Comparison of ENCODE assay signal across 18 cellular contexts in the genomic region with DNA sequence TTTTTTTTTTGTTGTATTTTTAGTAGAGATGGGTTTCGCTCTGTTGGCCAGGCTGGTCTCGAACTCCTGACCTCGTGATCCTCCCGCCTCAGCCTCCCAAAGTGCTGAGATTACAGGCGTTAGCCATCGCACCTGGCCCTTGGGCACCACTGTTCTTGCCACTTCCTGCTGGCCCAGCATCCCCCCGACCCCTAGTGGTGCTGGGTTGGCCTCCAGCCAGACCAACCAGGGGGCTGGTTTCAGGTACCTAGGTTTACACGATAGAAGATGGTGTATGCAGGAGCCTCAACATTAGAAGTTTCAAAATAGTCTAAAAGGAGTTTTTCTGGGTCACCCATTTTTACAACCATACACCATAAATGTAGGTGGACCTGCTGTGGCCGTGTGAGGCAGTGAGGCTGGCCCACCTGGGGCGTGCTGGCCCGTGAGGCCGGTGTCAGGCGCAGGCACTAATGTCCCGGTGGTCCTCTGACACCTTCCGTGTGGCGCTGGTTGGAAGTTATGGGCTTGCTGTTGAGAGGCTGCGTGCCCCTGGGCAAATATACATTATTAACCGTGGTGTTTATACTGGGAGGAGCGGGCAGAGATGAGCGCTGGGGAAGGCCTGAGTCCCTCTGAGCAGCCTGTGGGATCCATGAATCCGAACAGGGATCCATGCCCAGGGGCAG. TPM values are rescaled to one million over a fixed set of nuclear protein-coding genes. Genes with fewer than 3 reads are reported as not detected.
DNase-seq lines count a peak whose midpoint lies in the region; ATAC-seq, FAIRE-seq and TF ChIP-seq lines count a peak whose summit lies in the region.
"Had no signal": no experiment of that assay in that cellular context is flagged by ENCODE, and none has a peak within 500 bp of the region (broad histone marks: within the 10 kb centered on the region; RNA-seq: fewer than 3 reads in every experiment).

No MANE protein-coding gene starts in this region.

- H2AFZ ChIP-seq in K562 (ENCODE audit: low read depth, low read length) = no peak overlapping the region
- H2AFZ ChIP-seq in PC-3 (ENCODE audit: low read length) = no peak overlapping the region

- H4K20me1 ChIP-seq in K562 (replicated peaks; ENCODE audit: control insufficient read depth, insufficient read depth, low read length) (no peaks in the 10 kb centered on the region), PC-3 (ENCODE audit: low read length) (no peaks in the 10 kb centered on the region)

- ATAC-seq in heart left ventricle (no peak), K562 (no peak), PC-3 (no peak)
- no peak for ATAC-seq in activated T-cell treated with anti-CD3 and anti-CD28 coated beads, Interleukin-2, amount 50 U/mL, for 72 hours (replicated peaks in 1 of 2)
- ATAC-seq: GM12878, Panc1 had no signal

- DNase-seq in cardiac septum (ENCODE audit: low spot score) = peak; percentile 65
- no peak for DNase-seq in heart left ventricle
- no peak for DNase-seq in K562 (ENCODE audit: extremely low read depth in 1 of 4, low spot score in 3 of 4)
- DNase-seq in nephron progenitor cell = no peak
- no peak for DNase-seq in PC-3
- DNase-seq in activated T-cell treated with anti-CD3 and anti-CD28 coated beads, Interleukin-2, amount 50 U/mL, for 72 hours = no peak
- no peak for DNase-seq in NCI-H1048 (lab: John Stamatoyannopoulos, UW)
- DNase-seq: CD4-positive, CD25-positive, alpha-beta regulatory T cell; GOT3; HCEC 1CT; NCI-H187 treated with DMSO at 0.1 percent for 48 hours; NK-92 treated with Interleukin-12 subunit alpha and Interleukin-12 subunit beta, amount 100 ng/mL, for 24 hours; SJCRH30 had no signal

- H3K9me3 ChIP-seq in heart left ventricle (no peaks in the 10 kb centered on the region), K562 (replicated peaks; ENCODE audit: control insufficient read depth, insufficient read depth, low read depth, low read length) (peaks cover 6% of the 10 kb centered on the region), PC-3 (ENCODE audit: low read length) (no peaks in the 10 kb centered on the region)
- H3K9me3 ChIP-seq: SJCRH30 had no signal

- H3K27ac ChIP-seq in heart left ventricle = no peak overlapping the region
- H3K27ac ChIP-seq in K562 (ENCODE audit: extremely low read depth, low read depth, low read length) = no peak overlapping the region
- no peak overlapping the region for H3K27ac ChIP-seq in PC-3 (ENCODE audit: low read length)
- H3K27ac ChIP-seq: HL-60, KMS-11, SJCRH30 had no signal

- no peaks in the 10 kb centered on the region for H3K79me2 ChIP-seq in K562 (ENCODE audit: control insufficient read depth, insufficient read depth, low read length)
- no peaks in the 10 kb centered on the region for H3K79me2 ChIP-seq in PC-3 (ENCODE audit: low read length)

- H3K4me2 ChIP-seq in K562 (ENCODE audit: insufficient read depth, low read length) (no peak overlapping the region), PC-3 (ENCODE audit: low read length) (no peak overlapping the region)
- H3K4me2 ChIP-seq: KMS-11 had no signal

- in situ Hi-C loops in K562 (cut with MboI) = no loop called here

- H3K9ac ChIP-seq in K562 (ENCODE audit: insufficient read depth in 1 of 2, low read depth in 2 of 2, low read length in 2 of 2) = peak overlapping the region in 1 of 2 experiments; percentile 26; a peak in 1 of 4 replicates
- no peak overlapping the region for H3K9ac ChIP-seq in PC-3 (ENCODE audit: low read length)
- H3K9ac ChIP-seq: KMS-11 had no signal

- 89 to 94% (median 92%) methylated on average over 20 to 21 of the region's 21 CpGs for WGBS in heart left ventricle, 4 donors
- WGBS in K562 (ENCODE audit: insufficient coverage, low coverage, missing lambda C conversion rate) = 32% methylated on average over 19 of the region's 21 CpGs

- H3K4me1 Mint-ChIP-seq in nephron progenitor cell = peaks cover 7% of the 10 kb centered on the region
- H3K4me1 Mint-ChIP-seq in activated T-cell treated with anti-CD3 and anti-CD28 coated beads, Interleukin-2, amount 50 U/mL, for 72 hours (ENCODE audit: low read depth) = no peaks in the 10 kb centered on the region
- H3K4me1 Mint-ChIP-seq: CD4-positive, CD25-positive, alpha-beta regulatory T cell had no signal

- no peaks in the 10 kb centered on the region for H3K9me3 Mint-ChIP-seq in nephron progenitor cell
- no peaks in the 10 kb centered on the region for H3K9me3 Mint-ChIP-seq in activated T-cell treated with anti-CD3 and anti-CD28 coated beads, Interleukin-2, amount 50 U/mL, for 72 hours
- H3K9me3 Mint-ChIP-seq: CD4-positive, CD25-positive, alpha-beta regulatory T cell had no signal

- no peaks in the 10 kb centered on the region for H3K27me3 ChIP-seq in heart left ventricle
- H3K27me3 ChIP-seq in K562 (ENCODE audit: control insufficient read depth in 2 of 2, insufficient read depth in 2 of 2, low read length in 2 of 2) = peaks cover 10 to 28% of the 10 kb centered on the region in 2 experiments; a peak in 4 of 5 replicates
- H3K27me3 ChIP-seq in PC-3 (ENCODE audit: low read length) = no peaks in the 10 kb centered on the region
- H3K27me3 ChIP-seq: SJCRH30 had no signal

- no TSS peak for BruUV-seq in K562 (replicated peaks; lab: Mats Ljungman, UMichigan)
- no TSS peak for BruUV-seq in PC-3 (replicated peaks; lab: Mats Ljungman, UMichigan)

- H3K4me1 ChIP-seq in heart left ventricle (peaks cover 0 to 19% (median 8%) of the 10 kb centered on the region in 12 donors), K562 (replicated peaks in 1 of 2; ENCODE audit: control insufficient read depth in 2 of 2, insufficient read depth in 2 of 2, low read length in 2 of 2) (peaks cover 0 to 6% of the 10 kb centered on the region in 2 experiments; a peak in 2 of 5 replicates), PC-3 (ENCODE audit: insufficient read depth, low read length) (no peaks in the 10 kb centered on the region)
- H3K4me1 ChIP-seq: SJCRH30 had no signal

- TF ChIP-seq EP300 in K562 (IDR thresholded peaks at IDR 0.05; ENCODE audit: low read length) = no peak

- no peaks in the 10 kb centered on the region for H3K36me3 ChIP-seq in heart left ventricle
- no peaks in the 10 kb centered on the region for H3K36me3 ChIP-seq in K562 (ENCODE audit: control insufficient read depth, insufficient read depth, low read length)
- no peaks in the 10 kb centered on the region for H3K36me3 ChIP-seq in PC-3 (ENCODE audit: low read depth, low read length)
- H3K36me3 ChIP-seq: SJCRH30 had no signal

- H3K27me3 Mint-ChIP-seq in nephron progenitor cell (ENCODE audit: low read depth, poor library complexity) = peaks cover 4% of the 10 kb centered on the region
- H3K27me3 Mint-ChIP-seq in activated T-cell treated with anti-CD3 and anti-CD28 coated beads, Interleukin-2, amount 50 U/mL, for 72 hours (ENCODE audit: low read depth) = no peaks in the 10 kb centered on the region
- H3K27me3 Mint-ChIP-seq: CD4-positive, CD25-positive, alpha-beta regulatory T cell had no signal

- no peak overlapping the region for H3K4me3 Mint-ChIP-seq in nephron progenitor cell
- H3K4me3 Mint-ChIP-seq in activated T-cell treated with anti-CD3 and anti-CD28 coated beads, Interleukin-2, amount 50 U/mL, for 72 hours = no peak overlapping the region
- H3K4me3 Mint-ChIP-seq: CD4-positive, CD25-positive, alpha-beta regulatory T cell had no signal

- no peak for FAIRE-seq in K562 (lab: Jason Lieb, UNC)
- FAIRE-seq: A204.1, GM12878 had no signal

- TF ChIP-seq POLR2A in heart left ventricle (IDR thresholded peaks at IDR 0.05) = no peak
- no peak for TF ChIP-seq POLR2A in K562 (conservative IDR thresholded peaks at IDR 0.05)

- no peaks in the 10 kb centered on the region for H3K36me3 Mint-ChIP-seq in nephron progenitor cell (ENCODE audit: low read depth)
- no peaks in the 10 kb centered on the region for H3K36me3 Mint-ChIP-seq in activated T-cell treated with anti-CD3 and anti-CD28 coated beads, Interleukin-2, amount 50 U/mL, for 72 hours (ENCODE audit: insufficient read depth in 2 of 2)
- H3K36me3 Mint-ChIP-seq: CD4-positive, CD25-positive, alpha-beta regulatory T cell had no signal

- H3K27ac Mint-ChIP-seq in nephron progenitor cell = peak overlapping the region; percentile 78
- H3K27ac Mint-ChIP-seq in activated T-cell treated with anti-CD3 and anti-CD28 coated beads, Interleukin-2, amount 50 U/mL, for 72 hours = no peak overlapping the region
- H3K27ac Mint-ChIP-seq: CD4-positive, CD25-positive, alpha-beta regulatory T cell had no signal

- CTCF ChIA-PET in K562 (lab: Yijun Ruan, JAX; ENCODE audit: low intra/inter-chr PET ratio) = no interaction called here
- CTCF ChIA-PET in PC-3 (lab: Charles Lee) = no interaction called here

- POLR2A ChIA-PET in K562 (lab: Yijun Ruan, JAX) (interaction anchor here (1.3 kb wide), 1 partner anchor 36 kb away, joined by 3 read pairs; no protein-coding TSS in a partner anchor), PC-3 (lab: Charles Lee; ENCODE audit: unreplicated experiment) (no interaction called here)

- no peaks in the 10 kb centered on the region for H3K9me1 ChIP-seq in K562 (ENCODE audit: control insufficient read depth, insufficient read depth, low read length)

- no peak overlapping the region for H3K4me3 ChIP-seq in heart left ventricle
- H3K4me3 ChIP-seq in K562 = no peak overlapping the region
- H3K4me3 ChIP-seq in PC-3 (ENCODE audit: low read length) = no peak overlapping the region
- H3K4me3 ChIP-seq: GM12878, SJCRH30 had no signal

- TF ChIP-seq CTCF in heart left ventricle (IDR thresholded peaks at IDR 0.05) (no peak), K562 (IDR thresholded peaks at IDR 0.05 in 2 of 3, conservative IDR thresholded peaks at IDR 0.05 in 1 of 3; ENCODE audit: insufficient read depth in 2 of 3, low read depth in 1 of 3, low read length in 3 of 3) (no peak), nephron progenitor cell (IDR thresholded peaks at IDR 0.05) (no peak), PC-3 (conservative IDR thresholded peaks at IDR 0.05; ENCODE audit: low read depth, low read length) (no peak)

- no peaks in the 10 kb centered on the region for H3K9me2 ChIP-seq in PC-3 (replicated peaks; ENCODE audit: low read length)

- intact Hi-C loops in cardiac septum (cut with DNase I) = no loop called here
- intact Hi-C loops in heart left ventricle (cut with DNase I) = no loop called here
- intact Hi-C loops in K562 (cut with micrococcal nuclease) = no loop called here
- intact Hi-C loops in PC-3 (cut with micrococcal nuclease) = no loop called here

- no peaks in the 10 kb centered on the region for H3F3A ChIP-seq in PC-3 (ENCODE audit: low read length, unreplicated experiment)

- TF ChIP-seq RAD21 in K562 (CRISPR knock-in tag; conservative IDR thresholded peaks at IDR 0.05 in 1 of 2, IDR thresholded peaks at IDR 0.05 in 1 of 2) = no peak

RNA-seq across cellular contexts. Expression of a gene that starts 43.5 kb away (rescaled TPM):
- total RNA-seq in cardiac septum (36.7 TPM), heart left ventricle (10 to 100 TPM; 30.7 to 57.5 (median 36.3) TPM), K562 (2014; rRNA removed) (75.5 and 77.8 TPM in 2 replicates), K562 (2014; rRNA removed; fragmentation: Illumina TruSeq; extraction: Trizol) (66.2 and 69.2 TPM in 2 replicates), K562 (2015; rRNA removed; fragmentation: Illumina TruSeq; extraction: Trizol) (79.1 and 90.5 TPM in 2 replicates), K562 (2021) (55.2 and 56.5 TPM in 2 replicates), PC-3 (2014; rRNA removed) (43.3 and 58.3 TPM in 2 replicates)
- polyA plus RNA-seq in heart left ventricle (10 to 100 TPM; 22.7 to 60.4 TPM), K562 (2011; rRNA removed) (75.3 and 76.3 TPM in 2 replicates), K562 (2014; fragmentation: Illumina TruSeq; extraction: Trizol) (74.4 and 79.1 TPM in 2 replicates), K562 (2014; fragmentation: Nextera tagmentation; extraction: Ambion mirVana) (10 to 100 TPM; 20.5 to 30.4 TPM), K562 (2014; rRNA removed) (84.5 and 90.0 TPM in 2 replicates)
- total RNA-seq in K562 (2011; cell fraction: chromatin; rRNA removed; ENCODE audit: low replicate concordance) = 60.4 and 84.1 TPM in 2 replicates
- total RNA-seq in K562 (2011; cell fraction: nucleolus; rRNA removed) = 47.2 and 54.3 TPM in 2 replicates
- total RNA-seq in K562 (2011; cell fraction: nucleoplasm; rRNA removed) = 53.7 and 61.0 TPM in 2 replicates
- polyA plus RNA-seq in K562 (2011; cell fraction: cytosol; rRNA removed) = 80.3 and 88.1 TPM in 2 replicates
- 73.5 and 86.5 TPM in 2 replicates for polyA plus RNA-seq in K562 (2011; cell fraction: nucleus; rRNA removed)
- polyA plus RNA-seq in K562 (2012) = 58.5 and 70.9 TPM in 2 replicates
- polyA minus RNA-seq in K562 (2011; rRNA and poly(A)+ RNA removed) = 68.0 and 92.8 TPM in 2 replicates
- polyA minus RNA-seq in K562 (2011; cell fraction: cytosol; rRNA and poly(A)+ RNA removed) = 50.4 and 54.9 TPM in 2 replicates
- 23.3 and 44.5 TPM in 2 replicates for polyA minus RNA-seq in K562 (2011; cell fraction: nucleus; rRNA and poly(A)+ RNA removed)
- 10 to 100 TPM; 37.6 to 42.4 TPM for total RNA-seq in activated T-cell treated with anti-CD3 and anti-CD28 coated beads, Interleukin-2, amount 50 U/mL, for 72 hours
